Comparison of ENCODE assay signal across 1 cellular context in genomic region chr3:108221911-108222812, GRCh38.
TF ChIP-seq lines count a peak whose summit lies in the region.

TSS of gene IFT57 (minus strand) at chr3:108222424. CDS start at chr3:108222322, 102 bp downstream.

TF ChIP-seq in K562, 482 proteins besides CTCF, POLR2A, EP300 and RAD21 (continued from another document and continues in another):
- TF ChIP-seq ARID3A (IDR thresholded peaks at IDR 0.05; ENCODE audit: borderline replicate concordance, low read depth, low read length): no peak
- no peak for TF ChIP-seq BRCA1 (IDR thresholded peaks at IDR 0.05)
- TF ChIP-seq BRCA1 (CRISPR knock-in tag; IDR thresholded peaks at IDR 0.05): no peak
- TF ChIP-seq GABPB1 (CRISPR knock-in tag; IDR thresholded peaks at IDR 0.05): no peak
- no peak for TF ChIP-seq TCF7 (IDR thresholded peaks at IDR 0.05; ENCODE audit: borderline replicate concordance)
- no peak for TF ChIP-seq HMGN3 (IDR thresholded peaks at IDR 0.05; ENCODE audit: borderline replicate concordance, extremely low read depth, insufficient read length, low read depth, low read length)
- TF ChIP-seq, protein P1, sequence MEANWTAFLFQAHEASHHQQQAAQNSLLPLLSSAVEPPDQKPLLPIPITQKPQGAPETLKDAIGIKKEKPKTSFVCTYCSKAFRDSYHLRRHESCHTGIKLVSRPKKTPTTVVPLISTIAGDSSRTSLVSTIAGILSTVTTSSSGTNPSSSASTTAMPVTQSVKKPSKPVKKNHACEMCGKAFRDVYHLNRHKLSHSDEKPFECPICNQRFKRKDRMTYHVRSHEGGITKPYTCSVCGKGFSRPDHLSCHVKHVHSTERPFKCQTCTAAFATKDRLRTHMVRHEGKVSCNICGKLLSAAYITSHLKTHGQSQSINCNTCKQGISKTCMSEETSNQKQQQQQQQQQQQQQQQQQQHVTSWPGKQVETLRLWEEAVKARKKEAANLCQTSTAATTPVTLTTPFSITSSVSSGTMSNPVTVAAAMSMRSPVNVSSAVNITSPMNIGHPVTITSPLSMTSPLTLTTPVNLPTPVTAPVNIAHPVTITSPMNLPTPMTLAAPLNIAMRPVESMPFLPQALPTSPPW (CRISPR knock-in tag; IDR thresholded peaks at IDR 0.05): peak; percentile 31; the same call in 1 of the 2 replicates
- no peak for TF ChIP-seq ZSCAN29 (IDR thresholded peaks at IDR 0.05)
- no peak for TF ChIP-seq SREBF1 (IDR thresholded peaks at IDR 0.05; ENCODE audit: borderline replicate concordance, low read depth, low read length)
- TF ChIP-seq ZNF253 (CRISPR knock-in tag; conservative IDR thresholded peaks at IDR 0.05): no peak
- TF ChIP-seq E2F6 (IDR thresholded peaks at IDR 0.05; ENCODE audit: borderline replicate concordance in 1 of 2, extremely low read depth in 1 of 2, insufficient read depth in 1 of 2, insufficient read length in 1 of 2, low read depth in 1 of 2, low read length in 1 of 2, poor library complexity in 1 of 2, severe bottlenecking in 1 of 2): peak; percentile 15 to 16
- no peak for TF ChIP-seq NFIC (IDR thresholded peaks at IDR 0.05)
- no peak for TF ChIP-seq TAF15 (IDR thresholded peaks at IDR 0.05; ENCODE audit: low read depth, low read length)
- TF ChIP-seq HDAC2 (IDR thresholded peaks at IDR 0.05): no peak
- TF ChIP-seq KAT8 (IDR thresholded peaks at IDR 0.05; ENCODE audit: low read depth): no peak
- no peak for TF ChIP-seq ZBTB17 (CRISPR knock-in tag; IDR thresholded peaks at IDR 0.05)
- no peak for TF ChIP-seq ZNF165 (CRISPR knock-in tag; IDR thresholded peaks at IDR 0.05; ENCODE audit: borderline replicate concordance)
- no peak for TF ChIP-seq TAL1 (IDR thresholded peaks at IDR 0.05)
- TF ChIP-seq NFE2 (IDR thresholded peaks at IDR 0.05; ENCODE audit: low read depth): no peak
- TF ChIP-seq ZNF778 (CRISPR knock-in tag; IDR thresholded peaks at IDR 0.05): no peak
- 0 out of 2 replicates have a peak, but pooled peaks have one; percentile 46 for TF ChIP-seq SMAD4 (CRISPR knock-in tag; conservative IDR thresholded peaks at IDR 0.05)
- TF ChIP-seq DIDO1 (tag; IDR thresholded peaks at IDR 0.05; ENCODE audit: low read depth): no peak
- TF ChIP-seq FOXJ2 (tag; IDR thresholded peaks at IDR 0.05): no peak
- TF ChIP-seq, protein P2, sequence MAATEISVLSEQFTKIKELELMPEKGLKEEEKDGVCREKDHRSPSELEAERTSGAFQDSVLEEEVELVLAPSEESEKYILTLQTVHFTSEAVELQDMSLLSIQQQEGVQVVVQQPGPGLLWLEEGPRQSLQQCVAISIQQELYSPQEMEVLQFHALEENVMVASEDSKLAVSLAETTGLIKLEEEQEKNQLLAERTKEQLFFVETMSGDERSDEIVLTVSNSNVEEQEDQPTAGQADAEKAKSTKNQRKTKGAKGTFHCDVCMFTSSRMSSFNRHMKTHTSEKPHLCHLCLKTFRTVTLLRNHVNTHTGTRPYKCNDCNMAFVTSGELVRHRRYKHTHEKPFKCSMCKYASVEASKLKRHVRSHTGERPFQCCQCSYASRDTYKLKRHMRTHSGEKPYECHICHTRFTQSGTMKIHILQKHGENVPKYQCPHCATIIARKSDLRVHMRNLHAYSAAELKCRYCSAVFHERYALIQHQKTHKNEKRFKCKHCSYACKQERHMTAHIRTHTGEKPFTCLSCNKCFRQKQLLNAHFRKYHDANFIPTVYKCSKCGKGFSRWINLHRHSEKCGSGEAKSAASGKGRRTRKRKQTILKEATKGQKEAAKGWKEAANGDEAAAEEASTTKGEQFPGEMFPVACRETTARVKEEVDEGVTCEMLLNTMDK (IDR thresholded peaks at IDR 0.05; ENCODE audit: borderline replicate concordance, insufficient read depth, low read depth, low read length, poor library complexity, severe bottlenecking): no peak
- no peak for TF ChIP-seq ZEB2 (IDR thresholded peaks at IDR 0.05)
- TF ChIP-seq NFATC3 (IDR thresholded peaks at IDR 0.05): no peak
- no peak for TF ChIP-seq TCF3 (CRISPR knock-in tag; IDR thresholded peaks at IDR 0.05)
- TF ChIP-seq PHF8 (IDR thresholded peaks at IDR 0.05; ENCODE audit: borderline replicate concordance, low read length): peak; percentile 80; the same call in 1 of the 2 replicates
- no peak for TF ChIP-seq ZNF24 (IDR thresholded peaks at IDR 0.05)
- TF ChIP-seq KAT7 (CRISPR knock-in tag; IDR thresholded peaks at IDR 0.05; ENCODE audit: borderline replicate concordance): no peak
- no peak for TF ChIP-seq TRIM24 (IDR thresholded peaks at IDR 0.05)
- no peak for TF ChIP-seq NELFE (IDR thresholded peaks at IDR 0.05; ENCODE audit: insufficient read depth, insufficient read length)
- peak; percentile 71 for TF ChIP-seq ZBTB12 (CRISPR knock-in tag; IDR thresholded peaks at IDR 0.05)
- TF ChIP-seq MCM3 (IDR thresholded peaks at IDR 0.05): no peak
- TF ChIP-seq CHD4 (IDR thresholded peaks at IDR 0.05; ENCODE audit: insufficient read depth, insufficient replicate concordance, low read depth, low read length, poor library complexity, severe bottlenecking): no peak
- no peak for TF ChIP-seq TOE1 (IDR thresholded peaks at IDR 0.05; ENCODE audit: borderline replicate concordance)
- TF ChIP-seq TOE1 (CRISPR knock-in tag; IDR thresholded peaks at IDR 0.05; ENCODE audit: borderline replicate concordance, low read depth): no peak
- TF ChIP-seq ZNF217 (CRISPR knock-in tag; IDR thresholded peaks at IDR 0.05): no peak
- no peak for TF ChIP-seq CHD7 (IDR thresholded peaks at IDR 0.05; ENCODE audit: low read depth, low read length)
- TF ChIP-seq HEY1 (CRISPR knock-in tag; IDR thresholded peaks at IDR 0.05; ENCODE audit: borderline replicate concordance): no peak
- peak; percentile 39 for TF ChIP-seq EP400 (IDR thresholded peaks at IDR 0.05)
- no peak for TF ChIP-seq ADNP (tag; IDR thresholded peaks at IDR 0.05)
- TF ChIP-seq ELF4 (CRISPR knock-in tag; IDR thresholded peaks at IDR 0.05): no peak
- TF ChIP-seq BRD4 (IDR thresholded peaks at IDR 0.05): no peak
- peak; percentile 77 for TF ChIP-seq MXI1 (IDR thresholded peaks at IDR 0.05; ENCODE audit: low read depth, low read length)
- no peak for TF ChIP-seq ZNF133 (CRISPR knock-in tag; IDR thresholded peaks at IDR 0.05)
- TF ChIP-seq TAF9B (IDR thresholded peaks at IDR 0.05; ENCODE audit: partially characterized antibody): no peak
- TF ChIP-seq, protein P3, sequence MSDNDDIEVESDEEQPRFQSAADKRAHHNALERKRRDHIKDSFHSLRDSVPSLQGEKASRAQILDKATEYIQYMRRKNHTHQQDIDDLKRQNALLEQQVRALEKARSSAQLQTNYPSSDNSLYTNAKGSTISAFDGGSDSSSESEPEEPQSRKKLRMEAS (CRISPR knock-in tag; IDR thresholded peaks at IDR 0.05): peak; percentile 65; the same call in 1 of the 2 replicates
- TF ChIP-seq HMG20A (CRISPR knock-in tag; conservative IDR thresholded peaks at IDR 0.05): no peak
- no peak for TF ChIP-seq TCF7L2 (IDR thresholded peaks at IDR 0.05; ENCODE audit: low read depth, low read length)
- no peak for TF ChIP-seq ZBTB2 (IDR thresholded peaks at IDR 0.05)
- TF ChIP-seq NCOA1 (IDR thresholded peaks at IDR 0.05; ENCODE audit: low read depth): no peak
